ENCODE assay signal across 8 cellular contexts in genomic region chr16:72990003-72990521, GRCh38. TPM values are rescaled to one million over a fixed set of nuclear protein-coding genes. Genes with fewer than 3 reads are reported as not detected.
DNase-seq lines count a peak whose midpoint lies in the region; ATAC-seq, FAIRE-seq and TF ChIP-seq lines count a peak whose summit lies in the region.

No MANE protein-coding gene starts in this region.

- H3K27ac ChIP-seq in CD4-positive, alpha-beta T cell (ENCODE audit: low read depth, low read length) = no peak overlapping the region

- H3K9me3 Mint-ChIP-seq in immature natural killer cell = no peaks in the 10 kb centered on the region
- no peaks in the 10 kb centered on the region for H3K9me3 Mint-ChIP-seq in activated T-cell treated with anti-CD3 and anti-CD28 coated beads, Interleukin-2, amount 50 U/mL, for 24 hours
- no peaks in the 10 kb centered on the region for H3K9me3 Mint-ChIP-seq in CD4-positive, alpha-beta T cell

- no peak for TF ChIP-seq CTCF in bronchial epithelial cell (IDR thresholded peaks at IDR 0.05; ENCODE audit: insufficient read depth, low read length, severe bottlenecking)
- no peak for TF ChIP-seq CTCF in CD4-positive, alpha-beta T cell (IDR thresholded peaks at IDR 0.05)

- H3K4me1 Mint-ChIP-seq in immature natural killer cell = peaks cover 5 to 6% of the 10 kb centered on the region in 2 donors
- H3K4me1 Mint-ChIP-seq in activated T-cell treated with anti-CD3 and anti-CD28 coated beads, Interleukin-2, amount 50 U/mL, for 24 hours (ENCODE audit: low read depth) = no peaks in the 10 kb centered on the region
- H3K4me1 Mint-ChIP-seq in CD4-positive, alpha-beta T cell (ENCODE audit: low read depth) = no peaks in the 10 kb centered on the region

- no peak for FAIRE-seq in bronchial epithelial cell (lab: Jason Lieb, UNC)
- FAIRE-seq in GM19239 (lab: Jason Lieb, UNC) = no peak

- no peaks in the 10 kb centered on the region for H3K36me3 ChIP-seq in bronchial epithelial cell (ENCODE audit: control insufficient read depth, insufficient read depth, low read length)

- no peaks in the 10 kb centered on the region for H3K36me3 Mint-ChIP-seq in immature natural killer cell
- H3K36me3 Mint-ChIP-seq in activated T-cell treated with anti-CD3 and anti-CD28 coated beads, Interleukin-2, amount 50 U/mL, for 24 hours (ENCODE audit: low read depth) = no peaks in the 10 kb centered on the region
- no peaks in the 10 kb centered on the region for H3K36me3 Mint-ChIP-seq in CD4-positive, alpha-beta T cell (ENCODE audit: low read depth)

- H3K27ac Mint-ChIP-seq in immature natural killer cell = no peak overlapping the region
- H3K27ac Mint-ChIP-seq in activated T-cell treated with anti-CD3 and anti-CD28 coated beads, Interleukin-2, amount 50 U/mL, for 24 hours = no peak overlapping the region
- no peak overlapping the region for H3K27ac Mint-ChIP-seq in CD4-positive, alpha-beta T cell

- POLR2A ChIA-PET in CD4-positive, alpha-beta T cell (lab: Charles Lee) = no interaction called here

- peaks cover 0 to 3% (median 2%) of the 10 kb centered on the region in 3 donors for H3K27me3 Mint-ChIP-seq in immature natural killer cell (ENCODE audit: low read depth in 3 of 3)
- no peaks in the 10 kb centered on the region for H3K27me3 Mint-ChIP-seq in activated T-cell treated with anti-CD3 and anti-CD28 coated beads, Interleukin-2, amount 50 U/mL, for 24 hours
- H3K27me3 Mint-ChIP-seq in CD4-positive, alpha-beta T cell = no peaks in the 10 kb centered on the region

- H3K4me3 Mint-ChIP-seq in immature natural killer cell = no peak overlapping the region
- no peak overlapping the region for H3K4me3 Mint-ChIP-seq in activated T-cell treated with anti-CD3 and anti-CD28 coated beads, Interleukin-2, amount 50 U/mL, for 24 hours
- H3K4me3 Mint-ChIP-seq in CD4-positive, alpha-beta T cell = no peak overlapping the region

- intact Hi-C loops in CD4-positive, alpha-beta T cell (cut with DNase I, micrococcal nuclease) = no loop called here

- peak overlapping the region; percentile 24 for H3K4me3 ChIP-seq in bronchial epithelial cell (ENCODE audit: low read depth, low read length)

- peak; percentile 54 for ATAC-seq in HG02885 (IDR thresholded peaks at IDR 0.05; ENCODE audit: poor library complexity, unreplicated experiment)
- no peak for ATAC-seq in CD4-positive, alpha-beta T cell (ENCODE audit: poor library complexity)

- CTCF ChIA-PET in CD4-positive, alpha-beta T cell (lab: Charles Lee) = no interaction called here

- DNase-seq in 8988T (peak; percentile 58), bronchial epithelial cell (ENCODE audit: low read depth) (no peak), mesenteric fat pad (ENCODE audit: low spot score) (peak; percentile 81), immature natural killer cell (no peak), GM19239 (ENCODE audit: insufficient read length, low spot score) (no peak)
- DNase-seq in activated T-cell treated with anti-CD3 and anti-CD28 coated beads, Interleukin-2, amount 50 U/mL, for 24 hours = no peak
- DNase-seq in CD4-positive, alpha-beta T cell = no peak

- H3K27me3 ChIP-seq in bronchial epithelial cell (ENCODE audit: control insufficient read depth, insufficient read depth, low read length) = no peaks in the 10 kb centered on the region
- H3K27me3 ChIP-seq in CD4-positive, alpha-beta T cell (ENCODE audit: control insufficient read depth, insufficient read depth, low read length) = no peaks in the 10 kb centered on the region

- H3K9me3 ChIP-seq in CD4-positive, alpha-beta T cell (ENCODE audit: control insufficient read depth, low read length) = no peaks in the 10 kb centered on the region

RNA-seq across cellular contexts. Expression of gene ZFHX3, which starts 57.9 kb away (rescaled TPM):
- 3.1 and 3.9 TPM in 2 replicates for total RNA-seq in bronchial epithelial cell
- 28.8 TPM for total RNA-seq in mesenteric fat pad
- polyA plus RNA-seq in immature natural killer cell = 1 to 10 TPM in 2 of 3 donors, under 1 TPM in 1; 0.05 to 1.4 (median 1.0) TPM
- under 1 TPM; 0.63 to 0.64 TPM for total RNA-seq in CD4-positive, alpha-beta T cell

Comparison
In these comparisons a context has a peak if more than half of its experiments do, and no peak if none do; other contexts are left out.
1. DNase-seq: peak in 8988T (single experiment) and mesenteric fat pad (single experiment); none in bronchial epithelial cell (single experiment), immature natural killer cell (0 of 3), activated T-cell treated with anti-CD3 and anti-CD28 coated beads, Interleukin-2, amount 50 U/mL, for 24 hours (single experiment), CD4-positive, alpha-beta T cell (0 of 10) and GM19239 (single experiment).